In genomic region chr7:26375604-26376207, GRCh38 we compare ENCODE assay signal across 8 cellular contexts.
A peak's percentile ranks its signal among the peaks of the same experiment; 100 is the strongest.
DNase-seq lines count a peak whose midpoint lies in the region; ATAC-seq lines count a peak whose summit lies in the region.

No MANE protein-coding gene starts in this region.

- peaks cover 1 to 5% of the 10 kb centered on the region in 2 donors for H3K36me3 Mint-ChIP-seq in activated T-cell treated with anti-CD3 and anti-CD28 coated beads, Interleukin-2, amount 50 U/mL, for 72 hours (ENCODE audit: insufficient read depth in 2 of 2)
- H3K36me3 Mint-ChIP-seq in activated CD4-positive, alpha-beta memory T cell treated with anti-CD3 and anti-CD28 coated beads, Interleukin-2, amount 10 ng/mL, durations not matched to agents 7 days and 5 days (ENCODE audit: low read depth), result peaks cover 9% of the 10 kb centered on the region

- no peaks in the 10 kb centered on the region for H3K9me3 ChIP-seq in mesenchymal stem cell (ENCODE audit: control insufficient read depth, low read length)

- no peak overlapping the region for H3K27ac ChIP-seq in mesenchymal stem cell (ENCODE audit: low read length, poor library complexity, severe bottlenecking)

- H3K36me3 ChIP-seq in mesenchymal stem cell (ENCODE audit: control insufficient read depth in 1 of 2, insufficient read depth in 2 of 2, low read depth in 1 of 2, low read length in 2 of 2), result peaks cover 0 to 3% of the 10 kb centered on the region in 2 experiments

- H3K4ac ChIP-seq in mesenchymal stem cell (ENCODE audit: low read depth in 1 of 2, low read length in 2 of 2), result no peak overlapping the region

- no peaks in the 10 kb centered on the region for H3K79me1 ChIP-seq in mesenchymal stem cell (replicated peaks; ENCODE audit: low read length, poor library complexity, severe bottlenecking)

- peak overlapping the region; percentile 86 to 87 for H3K4me3 Mint-ChIP-seq in activated T-cell treated with anti-CD3 and anti-CD28 coated beads, Interleukin-2, amount 50 U/mL, for 72 hours
- H3K4me3 Mint-ChIP-seq in activated CD4-positive, alpha-beta memory T cell treated with anti-CD3 and anti-CD28 coated beads, Interleukin-2, amount 10 ng/mL, durations not matched to agents 7 days and 5 days, result peak overlapping the region; percentile 52

- peaks cover 22% of the 10 kb centered on the region for H3K27me3 Mint-ChIP-seq in activated T-cell treated with anti-CD3 and anti-CD28 coated beads, Interleukin-2, amount 50 U/mL, for 72 hours (ENCODE audit: low read depth)
- H3K27me3 Mint-ChIP-seq in activated CD4-positive, alpha-beta memory T cell treated with anti-CD3 and anti-CD28 coated beads, Interleukin-2, amount 10 ng/mL, durations not matched to agents 7 days and 5 days, result peaks cover 13% of the 10 kb centered on the region

- POLR2A ChIA-PET in activated CD4-positive, alpha-beta memory T cell treated with anti-CD3 and anti-CD28 coated beads, Interleukin-2, amount 10 ng/mL, durations not matched to agents 7 days and 5 days (lab: Charles Lee), result no interaction called here

- 4% methylated on average over 23 of the region's 23 CpGs for WGBS in mesenchymal stem cell

- peak overlapping the region; percentile 97 for H3K4me2 ChIP-seq in mesenchymal stem cell (ENCODE audit: low read length, poor library complexity, severe bottlenecking)

- no peak overlapping the region for H2BK15ac ChIP-seq in mesenchymal stem cell (ENCODE audit: low read depth, poor library complexity, severe bottlenecking)

- no peak overlapping the region for H4K91ac ChIP-seq in mesenchymal stem cell (ENCODE audit: low read length)

- H3K23ac ChIP-seq in mesenchymal stem cell (ENCODE audit: low read length in 2 of 2), result peak overlapping the region in 1 of 2 experiments; percentile 31

- DNase-seq in activated T-cell treated with anti-CD3 and anti-CD28 coated beads, Interleukin-2, amount 50 U/mL, for 72 hours, result no peak
- DNase-seq in activated T-cell treated with anti-CD3 and anti-CD28 coated beads for 4 hours (no peak), mesenchymal stem cell (no peak), COLO829 (ENCODE audit: low spot score) (no peak), amniotic stem cell (lab: John Stamatoyannopoulos, UW) (no peak)
- DNase-seq in activated CD4-positive, alpha-beta memory T cell treated with anti-CD3 and anti-CD28 coated beads, Interleukin-2, amount 10 ng/mL, durations not matched to agents 7 days and 5 days, result no peak

- no peak overlapping the region for H4K8ac ChIP-seq in mesenchymal stem cell (ENCODE audit: low read length)

- no peak overlapping the region for H2AFZ ChIP-seq in mesenchymal stem cell (ENCODE audit: low read depth, low read length)

- peaks cover 25 to 51% of the 10 kb centered on the region in 2 experiments for H3K27me3 ChIP-seq in mesenchymal stem cell (ENCODE audit: control insufficient read depth in 1 of 2, insufficient read depth in 1 of 2, low read length in 2 of 2)

- CTCF ChIA-PET in activated CD4-positive, alpha-beta memory T cell treated with anti-CD3 and anti-CD28 coated beads, Interleukin-2, amount 10 ng/mL, durations not matched to agents 7 days and 5 days (lab: Charles Lee), result interaction anchor here (0.6 to 2.3 kb wide), 5 partner anchors 10 to 483 kb away, joined by 3 to 9 read pairs (median 3); no protein-coding TSS in a partner anchor

- H2BK12ac ChIP-seq in mesenchymal stem cell (ENCODE audit: low read length in 2 of 2), result no peak overlapping the region

- peaks cover 14% of the 10 kb centered on the region for H3K4me1 ChIP-seq in mesenchymal stem cell (ENCODE audit: control insufficient read depth, insufficient read depth, low read depth, low read length)

- no peaks in the 10 kb centered on the region for H3K9me3 Mint-ChIP-seq in activated T-cell treated with anti-CD3 and anti-CD28 coated beads, Interleukin-2, amount 50 U/mL, for 72 hours
- H3K9me3 Mint-ChIP-seq in activated CD4-positive, alpha-beta memory T cell treated with anti-CD3 and anti-CD28 coated beads, Interleukin-2, amount 10 ng/mL, durations not matched to agents 7 days and 5 days, result no peaks in the 10 kb centered on the region

- H3K27ac Mint-ChIP-seq in activated T-cell treated with anti-CD3 and anti-CD28 coated beads, Interleukin-2, amount 50 U/mL, for 72 hours, result no peak overlapping the region
- no peak overlapping the region for H3K27ac Mint-ChIP-seq in activated CD4-positive, alpha-beta memory T cell treated with anti-CD3 and anti-CD28 coated beads, Interleukin-2, amount 10 ng/mL, durations not matched to agents 7 days and 5 days

- H3K4me3 ChIP-seq in mesenchymal stem cell (ENCODE audit: insufficient read depth in 1 of 2, low read depth in 1 of 2, low read length in 2 of 2), result peak overlapping the region; percentile 64 to 76

- no peak overlapping the region for H2BK5ac ChIP-seq in mesenchymal stem cell (ENCODE audit: low read depth, low read length, poor library complexity, severe bottlenecking)

- H3K4me1 Mint-ChIP-seq in activated T-cell treated with anti-CD3 and anti-CD28 coated beads, Interleukin-2, amount 50 U/mL, for 72 hours (ENCODE audit: low read depth), result peaks cover 5% of the 10 kb centered on the region
- peaks cover 6% of the 10 kb centered on the region for H3K4me1 Mint-ChIP-seq in activated CD4-positive, alpha-beta memory T cell treated with anti-CD3 and anti-CD28 coated beads, Interleukin-2, amount 10 ng/mL, durations not matched to agents 7 days and 5 days

- H3K18ac ChIP-seq in mesenchymal stem cell (ENCODE audit: low read depth in 1 of 2, low read length in 2 of 2), result no peak overlapping the region

- no peak overlapping the region for H2AK5ac ChIP-seq in mesenchymal stem cell (ENCODE audit: low read length, severe bottlenecking)

- H2BK120ac ChIP-seq in mesenchymal stem cell (ENCODE audit: low read depth, low read length), result no peak overlapping the region

- peak; percentile 13 to 21 for ATAC-seq in activated T-cell treated with anti-CD3 and anti-CD28 coated beads, Interleukin-2, amount 50 U/mL, for 72 hours (replicated peaks in 1 of 2)
- ATAC-seq in HG03354 (IDR thresholded peaks at IDR 0.05; ENCODE audit: poor library complexity, severe bottlenecking, unreplicated experiment), result peak; percentile 37
- no peak for ATAC-seq in GM18520 (IDR thresholded peaks at IDR 0.05; ENCODE audit: unreplicated experiment)

- no peak overlapping the region for H3K9ac ChIP-seq in mesenchymal stem cell (ENCODE audit: low read length)

- no peak overlapping the region for H3K14ac ChIP-seq in mesenchymal stem cell (ENCODE audit: low read length in 2 of 2)
